ENCODE assay signal across 18 cellular contexts in genomic region chr22:22168941-22169867, GRCh38.
DNase-seq lines count a peak whose midpoint lies in the region; ATAC-seq and TF ChIP-seq lines count a peak whose summit lies in the region.
"Had no signal": no experiment of that assay in that cellular context is flagged by ENCODE, and none has a peak within 500 bp of the region (broad histone marks: within the 10 kb centered on the region; RNA-seq: fewer than 3 reads in every experiment).

No MANE protein-coding gene starts in this region.

- no peaks in the 10 kb centered on the region for H4K20me1 ChIP-seq in BLaER1

- CTCF ChIA-PET in CD8-positive, alpha-beta T cell (lab: Charles Lee) = interaction anchor here (1.1 kb wide), 1 partner anchor 12 kb away, joined by 4 read pairs; no protein-coding TSS in a partner anchor

- H3K4me3 ChIP-seq in BLaER1 (peak overlapping the region; percentile 63), HUES48 (ENCODE audit: low read depth, low read length) (peak overlapping the region; percentile 30; the same call in 1 of the 2 replicates), SK-N-MC (peak overlapping the region; percentile 67)
- H3K4me3 ChIP-seq in CD8-positive, alpha-beta T cell (ENCODE audit: low read depth, low read length) = no peak overlapping the region
- H3K4me3 ChIP-seq: left lung, SJSA1, vagina had no signal

- H3K9ac ChIP-seq in BLaER1 = no peak overlapping the region
- H3K9ac ChIP-seq in HUES48 (ENCODE audit: low read depth, low read length) = no peak overlapping the region
- H3K9ac ChIP-seq in SK-N-MC (ENCODE audit: insufficient read length) = no peak overlapping the region

- peak overlapping the region; percentile 91 to 100 (median 98) for H3K27ac Mint-ChIP-seq in naive B cell
- H3K27ac Mint-ChIP-seq in CD8-positive, alpha-beta T cell = no peak overlapping the region
- H3K27ac Mint-ChIP-seq: mesothelial cell of epicardium had no signal

- intact Hi-C loops in left colon (cut with DNase I, micrococcal nuclease) = no loop called here
- intact Hi-C loops in CD8-positive, alpha-beta T cell (cut with DNase I, micrococcal nuclease) = no loop called here

- peaks cover 53 to 76% (median 66%) of the 10 kb centered on the region in 3 donors for H3K4me1 Mint-ChIP-seq in naive B cell
- peaks cover 27% of the 10 kb centered on the region for H3K4me1 Mint-ChIP-seq in CD8-positive, alpha-beta T cell (ENCODE audit: low read depth)

- H3K9me3 Mint-ChIP-seq in naive B cell = peaks cover 0 to 3% (median 0%) of the 10 kb centered on the region in 7 donors
- no peaks in the 10 kb centered on the region for H3K9me3 Mint-ChIP-seq in CD8-positive, alpha-beta T cell
- H3K9me3 Mint-ChIP-seq: activated naive CD8-positive, alpha-beta T cell treated with anti-CD3 and anti-CD28 coated beads for 36 hours; central memory CD8-positive, alpha-beta T cell; mesothelial cell of epicardium; natural killer cell treated with Interleukin-12 subunit alpha and Interleukin-12 subunit beta and Interleukin-15 and Interleukin-18, amount 100 ng/mL, for 72 hours had no signal

- no peaks in the 10 kb centered on the region for H3K36me3 Mint-ChIP-seq in naive B cell
- H3K36me3 Mint-ChIP-seq in CD8-positive, alpha-beta T cell = no peaks in the 10 kb centered on the region
- H3K36me3 Mint-ChIP-seq: activated naive CD8-positive, alpha-beta T cell treated with anti-CD3 and anti-CD28 coated beads for 36 hours; CD4-positive, alpha-beta memory T cell; mesothelial cell of epicardium; natural killer cell treated with Interleukin-12 subunit alpha and Interleukin-12 subunit beta and Interleukin-15 and Interleukin-18, amount 100 ng/mL, for 72 hours had no signal

- peaks cover 72% of the 10 kb centered on the region for H3K4me1 ChIP-seq in BLaER1
- H3K4me1 ChIP-seq in HUES48 (ENCODE audit: control insufficient read depth, insufficient read depth, low read length) = no peaks in the 10 kb centered on the region
- peaks cover 6% of the 10 kb centered on the region for H3K4me1 ChIP-seq in CD8-positive, alpha-beta T cell (ENCODE audit: insufficient read depth, low read length)
- H3K4me1 ChIP-seq: left lung, SJSA1, vagina had no signal

- peak overlapping the region; percentile 95 for H3K27ac ChIP-seq in BLaER1
- no peak overlapping the region for H3K27ac ChIP-seq in HUES48 (ENCODE audit: low read depth, low read length)
- H3K27ac ChIP-seq in SK-N-MC = no peak overlapping the region
- H3K27ac ChIP-seq in CD8-positive, alpha-beta T cell (ENCODE audit: low read depth, low read length) = no peak overlapping the region
- H3K27ac ChIP-seq: left lung, SJSA1, vagina had no signal

- POLR2A ChIA-PET in CD8-positive, alpha-beta T cell (lab: Charles Lee) = no interaction called here

- H3K4me3 Mint-ChIP-seq in naive B cell = peak overlapping the region in 7 of 8 donors; percentile 9 to 95 (median 77)
- H3K4me3 Mint-ChIP-seq in CD8-positive, alpha-beta T cell = no peak overlapping the region

- ATAC-seq in naive B cell (ENCODE audit: low read depth in 2 of 2) = no peak
- no peak for ATAC-seq in left colon
- no peak for ATAC-seq in CD8-positive, alpha-beta T cell
- ATAC-seq: left lung had no signal

- DNase-seq in SK-N-MC (ENCODE audit: low read depth, low spot score) = no peak
- DNase-seq in naive B cell = no peak
- DNase-seq in left colon = no peak
- DNase-seq in CD8-positive, alpha-beta T cell = no peak
- DNase-seq in globus pallidus (ENCODE audit: low spot score) = no peak
- DNase-seq in RKO (ENCODE audit: low spot score) = no peak
- DNase-seq: activated CD4-positive, alpha-beta T cell treated with anti-CD3 and anti-CD28 coated beads, Interleukin-2, amount 50 U/mL, for 4 hours; activated CD8-positive, alpha-beta memory T cell treated with anti-CD3 and anti-CD28 coated beads, Interleukin-2, amount 50 U/mL, for 48 hours; activated naive CD8-positive, alpha-beta T cell treated with anti-CD3 and anti-CD28 coated beads for 36 hours; left lung had no signal

- H3K4me2 ChIP-seq in BLaER1 = peak overlapping the region; percentile 94

- no peaks in the 10 kb centered on the region for H3K27me3 Mint-ChIP-seq in naive B cell
- peaks cover 6% of the 10 kb centered on the region for H3K27me3 Mint-ChIP-seq in CD8-positive, alpha-beta T cell (ENCODE audit: low read depth)

- H3K36me3 ChIP-seq in BLaER1 = no peaks in the 10 kb centered on the region
- no peaks in the 10 kb centered on the region for H3K36me3 ChIP-seq in HUES48 (ENCODE audit: control insufficient read depth, insufficient read depth, low read length)
- no peaks in the 10 kb centered on the region for H3K36me3 ChIP-seq in SK-N-MC (ENCODE audit: insufficient read depth, low read length)
- no peaks in the 10 kb centered on the region for H3K36me3 ChIP-seq in CD8-positive, alpha-beta T cell (ENCODE audit: insufficient read depth, low read length)
- H3K36me3 ChIP-seq: left lung, SJSA1, vagina had no signal

- TF ChIP-seq CTCF in CD8-positive, alpha-beta T cell (IDR thresholded peaks at IDR 0.05) = no peak

- no peaks in the 10 kb centered on the region for H3K27me3 ChIP-seq in BLaER1
- peaks cover 95% of the 10 kb centered on the region for H3K27me3 ChIP-seq in HUES48 (ENCODE audit: control insufficient read depth, insufficient read depth, low read length)
- no peaks in the 10 kb centered on the region for H3K27me3 ChIP-seq in CD8-positive, alpha-beta T cell (ENCODE audit: insufficient read depth, low read length)
- H3K27me3 ChIP-seq: vagina had no signal

- H3K9me3 ChIP-seq in BLaER1 (no peaks in the 10 kb centered on the region), HUES48 (ENCODE audit: control insufficient read depth, insufficient read depth, low read length) (no peaks in the 10 kb centered on the region), SK-N-MC (ENCODE audit: low read depth, low read length) (no peaks in the 10 kb centered on the region)
- H3K9me3 ChIP-seq in CD8-positive, alpha-beta T cell (ENCODE audit: low read length) = no peaks in the 10 kb centered on the region
- H3K9me3 ChIP-seq: left lung, SJSA1, vagina had no signal
